Comparison of ENCODE assay signal across 24 cellular contexts in genomic region chr4:118762146-118762545, GRCh38.
DNase-seq lines count a peak whose midpoint lies in the region; ATAC-seq, FAIRE-seq and TF ChIP-seq lines count a peak whose summit lies in the region.
"Had no signal": no experiment of that assay in that cellular context is flagged by ENCODE, and none has a peak within 500 bp of the region (broad histone marks: within the 10 kb centered on the region; RNA-seq: fewer than 3 reads in every experiment).

No MANE protein-coding gene starts in this region.

- H3K4me1 Mint-ChIP-seq in osteocyte (ENCODE audit: unreplicated experiment): peaks cover 84% of the 10 kb centered on the region
- H3K4me1 Mint-ChIP-seq: activated CD4-positive, alpha-beta T cell treated with anti-CD3 and anti-CD28 coated beads, Interleukin-2, amount 10 ng/mL, durations not matched to agents 7 days and 5 days had no signal

- H3K36me3 ChIP-seq in MM.1S (replicated peaks; ENCODE audit: insufficient read depth, low read length) (peaks cover 19% of the 10 kb centered on the region; the same call in 1 of the 2 replicates), breast epithelium (no peaks in the 10 kb centered on the region), thymus (ENCODE audit: control insufficient read depth, insufficient read depth) (peaks cover 13% of the 10 kb centered on the region)

- H3K9me2 ChIP-seq in MM.1S (replicated peaks; ENCODE audit: insufficient read depth, low read length): no peaks in the 10 kb centered on the region

- no peak for TF ChIP-seq POLR2A in breast epithelium (IDR thresholded peaks at IDR 0.05)

- no peaks in the 10 kb centered on the region for H3K9me3 Mint-ChIP-seq in osteocyte (ENCODE audit: unreplicated experiment)
- H3K9me3 Mint-ChIP-seq: activated CD4-positive, alpha-beta T cell treated with anti-CD3 and anti-CD28 coated beads, Interleukin-2, amount 10 ng/mL, durations not matched to agents 7 days and 5 days; CD8-positive, alpha-beta T cell; IgD-negative memory B cell had no signal

- H3K4me1 ChIP-seq in MM.1S (ENCODE audit: low read length) (peaks cover 31% of the 10 kb centered on the region), breast epithelium (peaks cover 0 to 7% of the 10 kb centered on the region in 2 donors), thymus (ENCODE audit: control insufficient read depth, insufficient read depth, low read length) (no peaks in the 10 kb centered on the region)

- peak overlapping the region; percentile 77; the same call in 1 of the 2 replicates for H3K4me2 ChIP-seq in MM.1S (ENCODE audit: low read depth, low read length)

- TF ChIP-seq CTCF in MM.1S (IDR thresholded peaks at IDR 0.05; ENCODE audit: low read length) (no peak), breast epithelium (IDR thresholded peaks at IDR 0.05) (no peak), osteocyte (IDR thresholded peaks at IDR 0.05) (no peak)

- H3K27me3 Mint-ChIP-seq in osteocyte (ENCODE audit: unreplicated experiment): no peaks in the 10 kb centered on the region
- H3K27me3 Mint-ChIP-seq: activated CD4-positive, alpha-beta T cell treated with anti-CD3 and anti-CD28 coated beads, Interleukin-2, amount 10 ng/mL, durations not matched to agents 7 days and 5 days; IgD-negative memory B cell had no signal

- peak overlapping the region; percentile 28 for H3K27ac Mint-ChIP-seq in osteocyte (ENCODE audit: unreplicated experiment)
- H3K27ac Mint-ChIP-seq: activated CD4-positive, alpha-beta T cell treated with anti-CD3 and anti-CD28 coated beads, Interleukin-2, amount 10 ng/mL, durations not matched to agents 7 days and 5 days; CD8-positive, alpha-beta T cell had no signal

- H3K9ac ChIP-seq in MM.1S (ENCODE audit: low read length): no peak overlapping the region

- no peaks in the 10 kb centered on the region for H3K9me3 ChIP-seq in MM.1S (replicated peaks; ENCODE audit: insufficient read depth, low read length)
- H3K9me3 ChIP-seq in breast epithelium: no peaks in the 10 kb centered on the region
- H3K9me3 ChIP-seq in thymus (ENCODE audit: control insufficient read depth): no peaks in the 10 kb centered on the region
- H3K9me3 ChIP-seq: adrenal gland, MG63, SJCRH30 had no signal

- H3F3A ChIP-seq in MM.1S (ENCODE audit: insufficient read depth, low read length): peaks cover 28% of the 10 kb centered on the region

- H3K27ac ChIP-seq in MM.1S (ENCODE audit: low read length): peak overlapping the region; percentile 92; the same call in 1 of the 2 replicates
- H3K27ac ChIP-seq in breast epithelium: peak overlapping the region; percentile 42 to 59
- H3K27ac ChIP-seq in thymus (ENCODE audit: low read depth): peak overlapping the region; percentile 62
- H3K27ac ChIP-seq: epithelial cell of prostate, SJCRH30, VCaP had no signal

- 95% methylated on average over 5 of the region's 5 CpGs for WGBS in thymus

- H3K27me3 ChIP-seq in MM.1S (replicated peaks; ENCODE audit: insufficient read depth, low read length): no peaks in the 10 kb centered on the region
- H3K27me3 ChIP-seq in breast epithelium: no peaks in the 10 kb centered on the region
- no peaks in the 10 kb centered on the region for H3K27me3 ChIP-seq in thymus (ENCODE audit: control insufficient read depth, insufficient read depth)
- H3K27me3 ChIP-seq: adrenal gland, MG63, SJCRH30 had no signal

- H2AFZ ChIP-seq in MM.1S (ENCODE audit: low read length): no peak overlapping the region

- ATAC-seq in GM21717 (IDR thresholded peaks at IDR 0.05; ENCODE audit: unreplicated experiment): no peak
- ATAC-seq: CD8-positive, alpha-beta T cell had no signal

- H3K79me2 ChIP-seq in MM.1S (ENCODE audit: low read length): peaks cover 22% of the 10 kb centered on the region

- FAIRE-seq in RCC 7860 (lab: Jason Lieb, UNC): no peak

- no peaks in the 10 kb centered on the region for H4K20me1 ChIP-seq in MM.1S (ENCODE audit: insufficient read depth, low read length)

- H3K4me3 Mint-ChIP-seq in osteocyte (ENCODE audit: unreplicated experiment): no peak overlapping the region
- H3K4me3 Mint-ChIP-seq: activated CD4-positive, alpha-beta T cell treated with anti-CD3 and anti-CD28 coated beads, Interleukin-2, amount 10 ng/mL, durations not matched to agents 7 days and 5 days; CD8-positive, alpha-beta T cell; IgD-negative memory B cell had no signal

- intact Hi-C loops in breast epithelium (cut with DNase I; ENCODE audit: low total_unique reads): no loop called here

- H3K36me3 Mint-ChIP-seq in osteocyte (ENCODE audit: unreplicated experiment): peaks cover 55% of the 10 kb centered on the region

- DNase-seq in MM.1S (no peak), breast epithelium (ENCODE audit: low spot score in 2 of 2) (no peak), osteocyte (ENCODE audit: extremely low spot score, unreplicated experiment) (no peak), germinal center (ENCODE audit: low spot score) (no peak), RCC 7860 (ENCODE audit: low spot score) (no peak)
- DNase-seq: activated CD4-positive, alpha-beta T cell treated with anti-CD3 and anti-CD28 coated beads, Interleukin-2, amount 10 ng/mL, durations not matched to agents 7 days and 5 days; activated CD8-positive, alpha-beta memory T cell treated with anti-CD3 and anti-CD28 coated beads, Interleukin-2, amount 50 U/mL, for 48 hours; activated gamma-delta T cell treated with Interleukin-2 at 50 U/mL for 16 hours; adrenal gland; CD8-positive, alpha-beta T cell; GOT3; MG63; NCI-H1436 treated with DMSO at 0.1 percent for 48 hours; NCI-H2171 treated with DMSO at 0.1 percent for 48 hours; NCI-H774; retina; SJCRH30; stimulated activated CD4-positive, alpha-beta T cell treated with anti-CD3 and anti-CD28 coated beads, Interleukin-15, amount 100 ng/mL, for 24 hours; T-helper 2 cell had no signal

- H3K4me3 ChIP-seq in MM.1S (ENCODE audit: low read length): no peak overlapping the region
- no peak overlapping the region for H3K4me3 ChIP-seq in breast epithelium
- no peak overlapping the region for H3K4me3 ChIP-seq in thymus (ENCODE audit: low read length)
- H3K4me3 ChIP-seq: adrenal gland, MG63, SJCRH30 had no signal
